ENCODE assay signal across 2 cellular contexts in the genomic region with DNA sequence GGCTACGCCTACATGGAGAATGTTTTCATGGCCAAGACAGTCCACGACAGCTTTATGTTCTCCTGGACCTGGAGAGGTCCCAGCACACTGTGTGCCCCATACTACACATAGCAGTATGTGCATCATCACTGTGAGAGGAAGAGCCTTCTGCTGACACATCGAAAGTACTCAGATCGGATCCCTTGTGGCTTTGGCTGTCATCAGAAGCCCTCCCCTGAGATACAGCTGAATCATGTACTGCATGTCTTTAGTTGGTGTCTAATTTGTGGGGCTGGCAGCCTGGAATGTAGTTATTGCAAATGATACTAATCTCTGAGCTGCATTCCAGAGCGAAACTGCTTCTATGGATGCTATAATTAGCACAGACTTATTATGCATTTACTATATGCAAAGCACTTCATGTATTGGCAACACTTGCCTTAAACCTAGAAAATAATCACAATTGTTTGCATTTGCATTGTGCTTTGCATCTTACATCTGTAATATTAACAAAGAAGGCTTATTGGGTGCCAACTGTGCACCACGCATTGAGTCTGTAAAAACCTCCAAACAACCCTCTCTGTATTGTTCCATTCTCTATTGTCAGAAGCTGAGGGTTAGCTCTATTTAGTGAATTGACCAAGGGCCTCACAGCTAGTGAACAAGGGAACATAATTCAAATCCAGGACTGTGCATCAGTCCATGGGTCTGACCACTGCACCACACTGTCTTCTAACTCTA.
TF ChIP-seq lines count a peak whose summit lies in the region.

No MANE protein-coding gene starts in this region.

TF ChIP-seq in GM12878, 131 proteins besides CTCF, POLR2A, EP300 and RAD21 (continued from another document and continues in another):
- TF ChIP-seq, protein P1, sequence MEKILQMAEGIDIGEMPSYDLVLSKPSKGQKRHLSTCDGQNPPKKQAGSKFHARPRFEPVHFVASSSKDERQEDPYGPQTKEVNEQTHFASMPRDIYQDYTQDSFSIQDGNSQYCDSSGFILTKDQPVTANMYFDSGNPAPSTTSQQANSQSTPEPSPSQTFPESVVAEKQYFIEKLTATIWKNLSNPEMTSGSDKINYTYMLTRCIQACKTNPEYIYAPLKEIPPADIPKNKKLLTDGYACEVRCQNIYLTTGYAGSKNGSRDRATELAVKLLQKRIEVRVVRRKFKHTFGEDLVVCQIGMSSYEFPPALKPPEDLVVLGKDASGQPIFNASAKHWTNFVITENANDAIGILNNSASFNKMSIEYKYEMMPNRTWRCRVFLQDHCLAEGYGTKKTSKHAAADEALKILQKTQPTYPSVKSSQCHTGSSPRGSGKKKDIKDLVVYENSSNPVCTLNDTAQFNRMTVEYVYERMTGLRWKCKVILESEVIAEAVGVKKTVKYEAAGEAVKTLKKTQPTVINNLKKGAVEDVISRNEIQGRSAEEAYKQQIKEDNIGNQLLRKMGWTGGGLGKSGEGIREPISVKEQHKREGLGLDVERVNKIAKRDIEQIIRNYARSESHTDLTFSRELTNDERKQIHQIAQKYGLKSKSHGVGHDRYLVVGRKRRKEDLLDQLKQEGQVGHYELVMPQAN (conservative IDR thresholded peaks at IDR 0.05), result no peak
- TF ChIP-seq BACH1 (IDR thresholded peaks at IDR 0.05; ENCODE audit: borderline replicate concordance) (peak; percentile 83), SUZ12 (IDR thresholded peaks at IDR 0.05; ENCODE audit: unreplicated experiment) (no peak), IKZF2 (IDR thresholded peaks at IDR 0.05) (0 out of 4 replicates have a peak, but pooled peaks of 1 of the 2 experiments have one; percentile 31), SIN3A (IDR thresholded peaks at IDR 0.05; ENCODE audit: low read depth, low read length) (no peak), EZH2 (IDR thresholded peaks at IDR 0.05; ENCODE audit: borderline replicate concordance, control insufficient read depth, low read depth, low read length) (no peak), SP1 (IDR thresholded peaks at IDR 0.05; ENCODE audit: low read depth, low read length) (no peak), HCFC1 (IDR thresholded peaks at IDR 0.05; ENCODE audit: low read length) (no peak), YBX1 (IDR thresholded peaks at IDR 0.05) (no peak), TARDBP (IDR thresholded peaks at IDR 0.05; ENCODE audit: borderline replicate concordance) (no peak), YY1 (IDR thresholded peaks at IDR 0.05; ENCODE audit: low read depth, low read length) (no peak), KDM1A (IDR thresholded peaks at IDR 0.05; ENCODE audit: borderline replicate concordance) (no peak), SPI1 (IDR thresholded peaks at IDR 0.05; ENCODE audit: borderline replicate concordance, insufficient read depth, low read depth, low read length) (peak; percentile 60; the same call in 1 of the 2 replicates), KAT2A (conservative IDR thresholded peaks at IDR 0.05; ENCODE audit: control insufficient read depth, low read depth, low read length) (no peak), ZNF274 (IDR thresholded peaks at IDR 0.05; ENCODE audit: insufficient read depth, insufficient read length) (no peak), RBBP5 (conservative IDR thresholded peaks at IDR 0.05) (no peak), DPF2 (IDR thresholded peaks at IDR 0.05) (no peak), TCF3 (IDR thresholded peaks at IDR 0.05; ENCODE audit: borderline replicate concordance, insufficient read depth, low read depth, low read length) (0 out of 2 replicates have a peak, but pooled peaks have one; percentile 43)
- TF ChIP-seq, protein P2, sequence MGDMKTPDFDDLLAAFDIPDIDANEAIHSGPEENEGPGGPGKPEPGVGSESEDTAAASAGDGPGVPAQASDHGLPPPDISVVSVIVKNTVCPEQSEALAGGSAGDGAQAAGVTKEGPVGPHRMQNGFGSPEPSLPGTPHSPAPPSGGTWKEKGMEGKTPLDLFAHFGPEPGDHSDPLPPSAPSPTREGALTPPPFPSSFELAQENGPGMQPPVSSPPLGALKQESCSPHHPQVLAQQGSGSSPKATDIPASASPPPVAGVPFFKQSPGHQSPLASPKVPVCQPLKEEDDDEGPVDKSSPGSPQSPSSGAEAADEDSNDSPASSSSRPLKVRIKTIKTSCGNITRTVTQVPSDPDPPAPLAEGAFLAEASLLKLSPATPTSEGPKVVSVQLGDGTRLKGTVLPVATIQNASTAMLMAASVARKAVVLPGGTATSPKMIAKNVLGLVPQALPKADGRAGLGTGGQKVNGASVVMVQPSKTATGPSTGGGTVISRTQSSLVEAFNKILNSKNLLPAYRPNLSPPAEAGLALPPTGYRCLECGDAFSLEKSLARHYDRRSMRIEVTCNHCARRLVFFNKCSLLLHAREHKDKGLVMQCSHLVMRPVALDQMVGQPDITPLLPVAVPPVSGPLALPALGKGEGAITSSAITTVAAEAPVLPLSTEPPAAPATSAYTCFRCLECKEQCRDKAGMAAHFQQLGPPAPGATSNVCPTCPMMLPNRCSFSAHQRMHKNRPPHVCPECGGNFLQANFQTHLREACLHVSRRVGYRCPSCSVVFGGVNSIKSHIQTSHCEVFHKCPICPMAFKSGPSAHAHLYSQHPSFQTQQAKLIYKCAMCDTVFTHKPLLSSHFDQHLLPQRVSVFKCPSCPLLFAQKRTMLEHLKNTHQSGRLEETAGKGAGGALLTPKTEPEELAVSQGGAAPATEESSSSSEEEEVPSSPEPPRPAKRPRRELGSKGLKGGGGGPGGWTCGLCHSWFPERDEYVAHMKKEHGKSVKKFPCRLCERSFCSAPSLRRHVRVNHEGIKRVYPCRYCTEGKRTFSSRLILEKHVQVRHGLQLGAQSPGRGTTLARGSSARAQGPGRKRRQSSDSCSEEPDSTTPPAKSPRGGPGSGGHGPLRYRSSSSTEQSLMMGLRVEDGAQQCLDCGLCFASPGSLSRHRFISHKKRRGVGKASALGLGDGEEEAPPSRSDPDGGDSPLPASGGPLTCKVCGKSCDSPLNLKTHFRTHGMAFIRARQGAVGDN (IDR thresholded peaks at IDR 0.05), result no peak

TF ChIP-seq in GM23338, 12 proteins besides CTCF, POLR2A, EP300 and RAD21 (continued from another document):
- TF ChIP-seq, protein P3, sequence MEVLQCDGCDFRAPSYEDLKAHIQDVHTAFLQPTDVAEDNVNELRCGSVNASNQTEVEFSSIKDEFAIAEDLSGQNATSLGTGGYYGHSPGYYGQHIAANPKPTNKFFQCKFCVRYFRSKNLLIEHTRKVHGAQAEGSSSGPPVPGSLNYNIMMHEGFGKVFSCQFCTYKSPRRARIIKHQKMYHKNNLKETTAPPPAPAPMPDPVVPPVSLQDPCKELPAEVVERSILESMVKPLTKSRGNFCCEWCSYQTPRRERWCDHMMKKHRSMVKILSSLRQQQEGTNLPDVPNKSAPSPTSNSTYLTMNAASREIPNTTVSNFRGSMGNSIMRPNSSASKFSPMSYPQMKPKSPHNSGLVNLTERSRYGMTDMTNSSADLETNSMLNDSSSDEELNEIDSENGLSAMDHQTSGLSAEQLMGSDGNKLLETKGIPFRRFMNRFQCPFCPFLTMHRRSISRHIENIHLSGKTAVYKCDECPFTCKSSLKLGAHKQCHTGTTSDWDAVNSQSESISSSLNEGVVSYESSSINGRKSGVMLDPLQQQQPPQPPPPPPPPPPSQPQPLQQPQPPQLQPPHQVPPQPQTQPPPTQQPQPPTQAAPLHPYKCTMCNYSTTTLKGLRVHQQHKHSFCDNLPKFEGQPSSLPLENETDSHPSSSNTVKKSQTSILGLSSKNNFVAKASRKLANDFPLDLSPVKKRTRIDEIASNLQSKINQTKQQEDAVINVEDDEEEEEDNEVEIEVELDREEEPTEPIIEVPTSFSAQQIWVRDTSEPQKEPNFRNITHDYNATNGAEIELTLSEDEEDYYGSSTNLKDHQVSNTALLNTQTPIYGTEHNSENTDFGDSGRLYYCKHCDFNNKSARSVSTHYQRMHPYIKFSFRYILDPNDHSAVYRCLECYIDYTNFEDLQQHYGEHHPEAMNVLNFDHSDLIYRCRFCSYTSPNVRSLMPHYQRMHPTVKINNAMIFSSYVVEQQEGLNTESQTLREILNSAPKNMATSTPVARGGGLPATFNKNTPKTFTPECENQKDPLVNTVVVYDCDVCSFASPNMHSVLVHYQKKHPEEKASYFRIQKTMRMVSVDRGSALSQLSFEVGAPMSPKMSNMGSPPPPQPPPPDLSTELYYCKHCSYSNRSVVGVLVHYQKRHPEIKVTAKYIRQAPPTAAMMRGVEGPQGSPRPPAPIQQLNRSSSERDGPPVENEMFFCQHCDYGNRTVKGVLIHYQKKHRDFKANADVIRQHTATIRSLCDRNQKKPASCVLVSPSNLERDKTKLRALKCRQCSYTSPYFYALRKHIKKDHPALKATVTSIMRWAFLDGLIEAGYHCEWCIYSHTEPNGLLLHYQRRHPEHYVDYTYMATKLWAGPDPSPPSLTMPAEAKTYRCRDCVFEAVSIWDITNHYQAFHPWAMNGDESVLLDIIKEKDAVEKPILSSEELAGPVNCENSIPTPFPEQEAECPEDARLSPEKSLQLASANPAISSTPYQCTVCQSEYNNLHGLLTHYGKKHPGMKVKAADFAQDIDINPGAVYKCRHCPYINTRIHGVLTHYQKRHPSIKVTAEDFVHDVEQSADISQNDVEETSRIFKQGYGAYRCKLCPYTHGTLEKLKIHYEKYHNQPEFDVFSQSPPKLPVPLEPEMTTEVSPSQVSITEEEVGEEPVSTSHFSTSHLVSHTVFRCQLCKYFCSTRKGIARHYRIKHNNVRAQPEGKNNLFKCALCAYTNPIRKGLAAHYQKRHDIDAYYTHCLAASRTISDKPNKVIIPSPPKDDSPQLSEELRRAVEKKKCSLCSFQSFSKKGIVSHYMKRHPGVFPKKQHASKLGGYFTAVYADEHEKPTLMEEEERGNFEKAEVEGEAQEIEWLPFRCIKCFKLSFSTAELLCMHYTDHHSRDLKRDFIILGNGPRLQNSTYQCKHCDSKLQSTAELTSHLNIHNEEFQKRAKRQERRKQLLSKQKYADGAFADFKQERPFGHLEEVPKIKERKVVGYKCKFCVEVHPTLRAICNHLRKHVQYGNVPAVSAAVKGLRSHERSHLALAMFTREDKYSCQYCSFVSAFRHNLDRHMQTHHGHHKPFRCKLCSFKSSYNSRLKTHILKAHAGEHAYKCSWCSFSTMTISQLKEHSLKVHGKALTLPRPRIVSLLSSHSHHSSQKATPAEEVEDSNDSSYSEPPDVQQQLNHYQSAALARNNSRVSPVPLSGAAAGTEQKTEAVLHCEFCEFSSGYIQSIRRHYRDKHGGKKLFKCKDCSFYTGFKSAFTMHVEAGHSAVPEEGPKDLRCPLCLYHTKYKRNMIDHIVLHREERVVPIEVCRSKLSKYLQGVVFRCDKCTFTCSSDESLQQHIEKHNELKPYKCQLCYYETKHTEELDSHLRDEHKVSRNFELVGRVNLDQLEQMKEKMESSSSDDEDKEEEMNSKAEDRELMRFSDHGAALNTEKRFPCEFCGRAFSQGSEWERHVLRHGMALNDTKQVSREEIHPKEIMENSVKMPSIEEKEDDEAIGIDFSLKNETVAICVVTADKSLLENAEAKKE (CRISPR knock-in tag; IDR thresholded peaks at IDR 0.05), result no peak
- TF ChIP-seq JUNB (IDR thresholded peaks at IDR 0.05; ENCODE audit: unreplicated experiment) (no peak), STAT1 (IDR thresholded peaks at IDR 0.05; ENCODE audit: unreplicated experiment) (no peak), ZNF331 (CRISPR knock-in tag; IDR thresholded peaks at IDR 0.05; ENCODE audit: low read depth) (no peak), POLR2AphosphoS5 (IDR thresholded peaks at IDR 0.05; ENCODE audit: low read depth) (no peak), NANOG (IDR thresholded peaks at IDR 0.05; ENCODE audit: borderline replicate concordance) (no peak)
- TF ChIP-seq, protein P4, sequence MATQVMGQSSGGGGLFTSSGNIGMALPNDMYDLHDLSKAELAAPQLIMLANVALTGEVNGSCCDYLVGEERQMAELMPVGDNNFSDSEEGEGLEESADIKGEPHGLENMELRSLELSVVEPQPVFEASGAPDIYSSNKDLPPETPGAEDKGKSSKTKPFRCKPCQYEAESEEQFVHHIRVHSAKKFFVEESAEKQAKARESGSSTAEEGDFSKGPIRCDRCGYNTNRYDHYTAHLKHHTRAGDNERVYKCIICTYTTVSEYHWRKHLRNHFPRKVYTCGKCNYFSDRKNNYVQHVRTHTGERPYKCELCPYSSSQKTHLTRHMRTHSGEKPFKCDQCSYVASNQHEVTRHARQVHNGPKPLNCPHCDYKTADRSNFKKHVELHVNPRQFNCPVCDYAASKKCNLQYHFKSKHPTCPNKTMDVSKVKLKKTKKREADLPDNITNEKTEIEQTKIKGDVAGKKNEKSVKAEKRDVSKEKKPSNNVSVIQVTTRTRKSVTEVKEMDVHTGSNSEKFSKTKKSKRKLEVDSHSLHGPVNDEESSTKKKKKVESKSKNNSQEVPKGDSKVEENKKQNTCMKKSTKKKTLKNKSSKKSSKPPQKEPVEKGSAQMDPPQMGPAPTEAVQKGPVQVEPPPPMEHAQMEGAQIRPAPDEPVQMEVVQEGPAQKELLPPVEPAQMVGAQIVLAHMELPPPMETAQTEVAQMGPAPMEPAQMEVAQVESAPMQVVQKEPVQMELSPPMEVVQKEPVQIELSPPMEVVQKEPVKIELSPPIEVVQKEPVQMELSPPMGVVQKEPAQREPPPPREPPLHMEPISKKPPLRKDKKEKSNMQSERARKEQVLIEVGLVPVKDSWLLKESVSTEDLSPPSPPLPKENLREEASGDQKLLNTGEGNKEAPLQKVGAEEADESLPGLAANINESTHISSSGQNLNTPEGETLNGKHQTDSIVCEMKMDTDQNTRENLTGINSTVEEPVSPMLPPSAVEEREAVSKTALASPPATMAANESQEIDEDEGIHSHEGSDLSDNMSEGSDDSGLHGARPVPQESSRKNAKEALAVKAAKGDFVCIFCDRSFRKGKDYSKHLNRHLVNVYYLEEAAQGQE (IDR thresholded peaks at IDR 0.05; ENCODE audit: unreplicated experiment), result no peak
- TF ChIP-seq, protein P5, sequence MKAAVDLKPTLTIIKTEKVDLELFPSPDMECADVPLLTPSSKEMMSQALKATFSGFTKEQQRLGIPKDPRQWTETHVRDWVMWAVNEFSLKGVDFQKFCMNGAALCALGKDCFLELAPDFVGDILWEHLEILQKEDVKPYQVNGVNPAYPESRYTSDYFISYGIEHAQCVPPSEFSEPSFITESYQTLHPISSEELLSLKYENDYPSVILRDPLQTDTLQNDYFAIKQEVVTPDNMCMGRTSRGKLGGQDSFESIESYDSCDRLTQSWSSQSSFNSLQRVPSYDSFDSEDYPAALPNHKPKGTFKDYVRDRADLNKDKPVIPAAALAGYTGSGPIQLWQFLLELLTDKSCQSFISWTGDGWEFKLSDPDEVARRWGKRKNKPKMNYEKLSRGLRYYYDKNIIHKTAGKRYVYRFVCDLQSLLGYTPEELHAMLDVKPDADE (IDR thresholded peaks at IDR 0.05), result no peak
